ENCODE assay signal across 16 cellular contexts in the genomic region with DNA sequence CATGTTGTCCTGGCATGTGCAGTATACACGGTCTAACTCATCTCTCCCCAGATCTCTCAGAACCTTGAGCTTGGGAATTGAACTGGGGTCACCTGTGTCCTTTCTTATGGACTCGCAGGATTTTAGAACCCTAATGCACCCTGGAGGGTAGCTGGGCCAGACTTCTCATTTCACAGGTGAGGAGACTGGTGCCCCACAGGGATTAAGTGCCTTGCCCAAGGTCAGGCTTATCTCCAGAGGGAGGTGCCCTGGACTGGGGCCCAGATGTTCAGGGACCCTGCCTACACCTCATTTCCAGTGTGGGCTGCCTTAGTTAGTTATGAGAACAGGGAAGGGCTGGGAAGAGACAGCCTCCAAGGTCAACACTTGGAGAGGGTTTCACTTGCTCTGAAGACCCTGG. TPM values are rescaled to one million over a fixed set of nuclear protein-coding genes. Genes with fewer than 3 reads are reported as not detected.
A peak's percentile ranks its signal among the peaks of the same experiment; 100 is the strongest.
DNase-seq lines count a peak whose midpoint lies in the region; ATAC-seq and TF ChIP-seq lines count a peak whose summit lies in the region.
"Had no signal": no experiment of that assay in that cellular context is flagged by ENCODE, and none has a peak within 500 bp of the region (broad histone marks: within the 10 kb centered on the region; RNA-seq: fewer than 3 reads in every experiment).

No MANE protein-coding gene starts in this region.

- ATAC-seq in activated CD8-positive, alpha-beta memory T cell treated with anti-CD3 and anti-CD28 coated beads, Interleukin-2, amount 10 ng/mL, durations not matched to agents 7 days and 5 days: no peak
- ATAC-seq in upper lobe of right lung (no peak), HG03135 (IDR thresholded peaks at IDR 0.05; ENCODE audit: unreplicated experiment) (no peak)
- ATAC-seq: CD8-positive, alpha-beta T cell had no signal

- H3K9me3 Mint-ChIP-seq in activated CD8-positive, alpha-beta memory T cell treated with anti-CD3 and anti-CD28 coated beads, Interleukin-2, amount 10 ng/mL, durations not matched to agents 7 days and 5 days (ENCODE audit: low read depth): no peaks in the 10 kb centered on the region
- no peaks in the 10 kb centered on the region for H3K9me3 Mint-ChIP-seq in nephron
- H3K9me3 Mint-ChIP-seq: CD8-positive, alpha-beta T cell had no signal

- intact Hi-C loops in upper lobe of right lung (cut with DNase I): no loop called here

- no peak overlapping the region for H3K27ac Mint-ChIP-seq in activated CD8-positive, alpha-beta memory T cell treated with anti-CD3 and anti-CD28 coated beads, Interleukin-2, amount 10 ng/mL, durations not matched to agents 7 days and 5 days
- peak overlapping the region; percentile 79 to 97 (median 91) for H3K27ac Mint-ChIP-seq in nephron
- H3K27ac Mint-ChIP-seq: CD8-positive, alpha-beta T cell had no signal

- CTCF ChIA-PET in activated CD8-positive, alpha-beta memory T cell treated with anti-CD3 and anti-CD28 coated beads, Interleukin-2, amount 10 ng/mL, durations not matched to agents 7 days and 5 days (lab: Charles Lee): no interaction called here

- peaks cover 11% of the 10 kb centered on the region for H3K4me1 Mint-ChIP-seq in activated CD8-positive, alpha-beta memory T cell treated with anti-CD3 and anti-CD28 coated beads, Interleukin-2, amount 10 ng/mL, durations not matched to agents 7 days and 5 days
- H3K4me1 Mint-ChIP-seq in nephron: peaks cover 15% of the 10 kb centered on the region

- no peaks in the 10 kb centered on the region for H3K9me3 ChIP-seq in duodenal mucosa (ENCODE audit: control insufficient read depth in 1 of 2, low read length in 2 of 2)
- H3K9me3 ChIP-seq in upper lobe of right lung: no peaks in the 10 kb centered on the region
- H3K9me3 ChIP-seq: HAP-1 had no signal

- no peaks in the 10 kb centered on the region for H3K27me3 ChIP-seq in duodenal mucosa (ENCODE audit: control insufficient read depth in 1 of 2, insufficient read depth in 2 of 2, low read length in 2 of 2)
- no peaks in the 10 kb centered on the region for H3K27me3 ChIP-seq in upper lobe of right lung

- H3K4me3 Mint-ChIP-seq in activated CD8-positive, alpha-beta memory T cell treated with anti-CD3 and anti-CD28 coated beads, Interleukin-2, amount 10 ng/mL, durations not matched to agents 7 days and 5 days: no peak overlapping the region
- peak overlapping the region in 2 of 3 experiments; percentile 2 to 19 for H3K4me3 Mint-ChIP-seq in nephron
- H3K4me3 Mint-ChIP-seq: CD14-positive monocyte; CD8-positive, alpha-beta T cell had no signal

- H3K27ac ChIP-seq in duodenal mucosa (ENCODE audit: low read depth, low read length) (peak overlapping the region; percentile 54), upper lobe of right lung (no peak overlapping the region)
- H3K27ac ChIP-seq: 22Rv1, HL-60 had no signal

- H3K4me3 ChIP-seq in duodenal mucosa (ENCODE audit: low read depth in 1 of 2, low read length in 2 of 2) (no peak overlapping the region), upper lobe of right lung (no peak overlapping the region)
- H3K4me3 ChIP-seq: HAP-1 had no signal

- H3K4me1 ChIP-seq in duodenal mucosa (ENCODE audit: control insufficient read depth in 1 of 2, insufficient read depth in 2 of 2, low read length in 2 of 2) (peaks cover 8 to 12% of the 10 kb centered on the region in 2 donors), upper lobe of right lung (peaks cover 13% of the 10 kb centered on the region)

- H3K27me3 Mint-ChIP-seq in activated CD8-positive, alpha-beta memory T cell treated with anti-CD3 and anti-CD28 coated beads, Interleukin-2, amount 10 ng/mL, durations not matched to agents 7 days and 5 days: peaks cover 25% of the 10 kb centered on the region
- H3K27me3 Mint-ChIP-seq in nephron (ENCODE audit: low read depth): no peaks in the 10 kb centered on the region

- TF ChIP-seq CTCF in nephron (IDR thresholded peaks at IDR 0.05; ENCODE audit: unreplicated experiment in 3 of 3) (no peak), upper lobe of right lung (IDR thresholded peaks at IDR 0.05) (no peak)

- peak; percentile 39 for DNase-seq in activated CD8-positive, alpha-beta memory T cell treated with anti-CD3 and anti-CD28 coated beads, Interleukin-2, amount 50 U/mL, for 48 hours
- no peak for DNase-seq in activated CD8-positive, alpha-beta memory T cell treated with anti-CD3 and anti-CD28 coated beads, Interleukin-2, amount 10 ng/mL, durations not matched to agents 7 days and 5 days
- DNase-seq in upper lobe of right lung (peak; percentile 22), medulla oblongata (ENCODE audit: extremely low spot score) (no peak)
- DNase-seq: CD8-positive, alpha-beta T cell; COR-L47; DMS153; DMS79 treated with DMSO at 0.1 percent for 48 hours; EL had no signal

- no peak overlapping the region for H3K9ac ChIP-seq in duodenal mucosa (ENCODE audit: low read depth in 1 of 2, low read length in 2 of 2)

- H3K36me3 ChIP-seq in duodenal mucosa (ENCODE audit: control insufficient read depth in 1 of 2, insufficient read depth in 2 of 2, low read length in 2 of 2) (no peaks in the 10 kb centered on the region), upper lobe of right lung (no peaks in the 10 kb centered on the region)

- peaks cover 2% of the 10 kb centered on the region for H3K36me3 Mint-ChIP-seq in activated CD8-positive, alpha-beta memory T cell treated with anti-CD3 and anti-CD28 coated beads, Interleukin-2, amount 10 ng/mL, durations not matched to agents 7 days and 5 days
- H3K36me3 Mint-ChIP-seq in nephron (ENCODE audit: low read depth): peaks cover 30% of the 10 kb centered on the region
- H3K36me3 Mint-ChIP-seq: CD14-positive monocyte had no signal

RNA-seq across cellular contexts. Expression of a gene that starts 4.0 kb away (rescaled TPM):
- 10 to 100 TPM; 58.3 to 79.9 TPM for total RNA-seq in activated CD8-positive, alpha-beta memory T cell treated with anti-CD3 and anti-CD28 coated beads, Interleukin-2, amount 10 ng/mL, durations not matched to agents 7 days and 5 days
- 52.2 TPM for total RNA-seq in upper lobe of right lung

RNA-seq across cellular contexts. Expression of a gene that starts 25.0 kb away (rescaled TPM):
- total RNA-seq in activated CD8-positive, alpha-beta memory T cell treated with anti-CD3 and anti-CD28 coated beads, Interleukin-2, amount 10 ng/mL, durations not matched to agents 7 days and 5 days: under 1 TPM; 0.12 to 0.23 TPM
- total RNA-seq in upper lobe of right lung: 12.3 TPM
- total RNA-seq: CD8-positive, alpha-beta T cell had no signal

Comparison
In these comparisons a context has a peak if more than half of its experiments do, and no peak if none do; other contexts are left out.
1. DNase-seq: peak in activated CD8-positive, alpha-beta memory T cell treated with anti-CD3 and anti-CD28 coated beads, Interleukin-2, amount 50 U/mL, for 48 hours (single experiment) and upper lobe of right lung (single experiment); none in activated CD8-positive, alpha-beta memory T cell treated with anti-CD3 and anti-CD28 coated beads, Interleukin-2, amount 10 ng/mL, durations not matched to agents 7 days and 5 days (single experiment) and medulla oblongata (single experiment).
2. RNA of a gene that starts 25.0 kb away (total RNA-seq): 12.3 TPM in upper lobe of right lung (single experiment); 0.12 to 0.23 TPM in activated CD8-positive, alpha-beta memory T cell treated with anti-CD3 and anti-CD28 coated beads, Interleukin-2, amount 10 ng/mL, durations not matched to agents 7 days and 5 days; every median in the first group is over 10 times any median in the second.